25 cellular contexts compared by ENCODE assay signal in genomic region chr17:68329331-68329730, GRCh38. TPM values are rescaled to one million over a fixed set of nuclear protein-coding genes. Genes with fewer than 3 reads are reported as not detected.
"Had no signal": no experiment of that assay in that cellular context is flagged by ENCODE, and none has a peak within 500 bp of the region (broad histone marks: within the 10 kb centered on the region; RNA-seq: fewer than 3 reads in every experiment).

No MANE protein-coding gene starts in this region.

- H2AFZ ChIP-seq: hepatocyte had no signal

- H3K4me1 ChIP-seq: heart right ventricle, left ventricle myocardium inferior, prostate gland, tibial nerve, upper lobe of right lung, uterus had no signal

- H3K27me3 ChIP-seq: heart right ventricle, hepatocyte, ovary, tibial nerve, upper lobe of right lung, uterus had no signal

- H3K9me3 ChIP-seq: ovary, prostate gland had no signal

- DNase-seq: heart right ventricle; left ventricle myocardium inferior; midbrain; mucosa of descending colon; naive thymus-derived CD4-positive, alpha-beta T cell; ovary; retina; right cardiac atrium; stimulated activated CD4-positive, alpha-beta T cell treated with anti-CD3 and anti-CD28 coated beads, Interleukin-1b, Interleukin-23, amount 100 ng/mL, for 48 hours; stimulated activated CD4-positive, alpha-beta T cell treated with anti-CD3 and anti-CD28 coated beads, Interleukin-2, amount 100 ng/mL, for 48 hours; stimulated activated CD4-positive, alpha-beta T cell treated with anti-CD3 and anti-CD28 coated beads, Interleukin-4, amount 100 ng/mL, for 4 hours; stimulated activated CD8-positive, alpha-beta memory T cell treated with anti-CD3 and anti-CD28 coated beads, Interleukin-4, amount 100 ng/mL, for 48 hours; stimulated activated naive CD4-positive, alpha-beta T cell treated with Interleukin-2 at 50 U/mL for 16 hours; stimulated activated naive CD8-positive, alpha-beta T cell treated with anti-CD3 and anti-CD28 coated beads, Interleukin-15, amount 100 ng/mL, for 72 hours; substantia nigra; upper lobe of right lung; uterus had no signal

- H3K79me2 ChIP-seq: hepatocyte had no signal

- ATAC-seq: heart right ventricle; mucosa of descending colon; naive thymus-derived CD4-positive, alpha-beta T cell; natural killer cell treated with Interleukin-12 subunit alpha and Interleukin-12 subunit beta and Interleukin-15 and Interleukin-18, amount 100 ng/mL, for 72 hours; sciatic nerve; stimulated activated memory B cell treated with anti-CD40 and anti-IgM and Interleukin-4, amounts not matched to agents 10 μg/mL and 1 μg/mL and 100 μg/mL, for 72 hours; stimulated activated naive CD8-positive, alpha-beta T cell treated with anti-CD3 and anti-CD28 coated beads, Interleukin-15, amount 100 ng/mL, for 72 hours; upper lobe of right lung had no signal

- H3K4me2 ChIP-seq: hepatocyte had no signal

- H3K36me3 ChIP-seq: heart right ventricle, left ventricle myocardium inferior, ovary, prostate gland, tibial nerve, upper lobe of right lung, uterus had no signal

- H3K4me3 ChIP-seq: heart right ventricle, hepatocyte, left ventricle myocardium inferior, lung, mucosa of descending colon, ovary, prostate gland, skin epidermis, tibial nerve, upper lobe of right lung, uterus had no signal

- H3K27ac ChIP-seq: heart right ventricle, hepatocyte, left ventricle myocardium inferior, ovary, prostate gland, tibial nerve, upper lobe of right lung, uterus had no signal

RNA-seq across cellular contexts. Expression of gene SLC16A6, which starts 38.4 kb away (rescaled TPM):
- total RNA-seq: hepatocyte had no signal
